21 cellular contexts compared by ENCODE assay signal in the genomic region with DNA sequence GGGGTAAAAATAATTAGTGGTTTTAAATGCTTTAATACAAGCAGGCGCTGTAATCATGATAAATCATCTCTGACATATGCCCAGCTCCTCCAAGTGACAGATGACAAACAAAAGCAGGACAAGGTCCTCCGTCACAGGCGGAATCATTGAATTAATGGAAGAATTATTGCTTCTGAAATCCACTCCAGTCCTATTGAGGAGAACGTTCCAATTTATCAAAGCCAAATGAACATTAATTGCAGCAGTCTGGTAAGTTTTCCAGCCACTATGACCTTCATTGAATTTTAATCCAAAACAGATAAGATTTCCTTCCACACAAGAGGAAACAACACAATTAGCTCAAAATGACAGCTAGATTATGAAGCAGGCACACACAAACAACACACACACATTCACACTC.
DNase-seq lines count a peak whose midpoint lies in the region; ATAC-seq, FAIRE-seq and TF ChIP-seq lines count a peak whose summit lies in the region.
"Had no signal": no experiment of that assay in that cellular context is flagged by ENCODE, and none has a peak within 500 bp of the region (broad histone marks: within the 10 kb centered on the region; RNA-seq: fewer than 3 reads in every experiment).

No MANE protein-coding gene starts in this region.

- H3K27ac ChIP-seq in testis: no peak overlapping the region
- no peak overlapping the region for H3K27ac ChIP-seq in CD4-positive, alpha-beta memory T cell (ENCODE audit: low read depth, low read length)
- H3K27ac ChIP-seq: foreskin keratinocyte, hepatocyte, neutrophil, RWPE1, transverse colon had no signal

- H3K27me3 Mint-ChIP-seq in CD4-positive, alpha-beta memory T cell: peaks cover 0 to 3% of the 10 kb centered on the region in 2 donors
- H3K27me3 Mint-ChIP-seq: activated CD8-positive, alpha-beta memory T cell treated with anti-CD3 and anti-CD28 coated beads, Interleukin-2, amount 10 ng/mL, durations not matched to agents 7 days and 5 days; activated naive CD8-positive, alpha-beta T cell; stimulated activated naive CD8-positive, alpha-beta T cell treated with anti-CD3 and anti-CD28 coated beads, Interleukin-15, Interleukin-2, amounts not matched to agents 100 ng/mL and 50 ng/mL, for 24 hours had no signal

- no peaks in the 10 kb centered on the region for H3K4me1 Mint-ChIP-seq in CD4-positive, alpha-beta memory T cell
- H3K4me1 Mint-ChIP-seq: activated CD8-positive, alpha-beta memory T cell treated with anti-CD3 and anti-CD28 coated beads, Interleukin-2, amount 10 ng/mL, durations not matched to agents 7 days and 5 days had no signal

- no peak overlapping the region for H3K4me3 ChIP-seq in testis
- no peak overlapping the region for H3K4me3 ChIP-seq in CD4-positive, alpha-beta memory T cell (ENCODE audit: low read length in 2 of 2)
- H3K4me3 ChIP-seq: hepatocyte, smooth muscle cell, transverse colon had no signal

- H3K27me3 ChIP-seq in testis: no peaks in the 10 kb centered on the region
- no peaks in the 10 kb centered on the region for H3K27me3 ChIP-seq in CD4-positive, alpha-beta memory T cell (ENCODE audit: insufficient read depth, low read length)
- H3K27me3 ChIP-seq: foreskin keratinocyte, hepatocyte, neutrophil, transverse colon had no signal

- no peaks in the 10 kb centered on the region for H3K36me3 ChIP-seq in testis (ENCODE audit: low read depth, missing control alignments)
- no peaks in the 10 kb centered on the region for H3K36me3 ChIP-seq in CD4-positive, alpha-beta memory T cell (ENCODE audit: insufficient read depth, low read length)
- H3K36me3 ChIP-seq: neutrophil, transverse colon had no signal

- POLR2A ChIA-PET in CD4-positive, alpha-beta memory T cell (lab: Charles Lee; ENCODE audit: partially characterized antibody): no interaction called here

- no peak overlapping the region for H3K27ac Mint-ChIP-seq in CD4-positive, alpha-beta memory T cell
- H3K27ac Mint-ChIP-seq: activated CD8-positive, alpha-beta memory T cell treated with anti-CD3 and anti-CD28 coated beads, Interleukin-2, amount 10 ng/mL, durations not matched to agents 7 days and 5 days; activated naive CD8-positive, alpha-beta T cell; stimulated activated naive CD8-positive, alpha-beta T cell treated with anti-CD3 and anti-CD28 coated beads, Interleukin-15, Interleukin-2, amounts not matched to agents 100 ng/mL and 50 ng/mL, for 24 hours had no signal

- peaks cover 0 to 12% (median 4%) of the 10 kb centered on the region in 8 donors for H3K9me3 Mint-ChIP-seq in CD4-positive, alpha-beta memory T cell

- CTCF ChIA-PET in CD4-positive, alpha-beta memory T cell (lab: Charles Lee; ENCODE audit: partially characterized antibody): no interaction called here

- TF ChIP-seq CTCF in D721Med (IDR thresholded peaks at IDR 0.05; ENCODE audit: insufficient read depth, missing control alignments) (no peak), testis (IDR thresholded peaks at IDR 0.05) (no peak)

- no peak overlapping the region for H3K4me3 Mint-ChIP-seq in CD4-positive, alpha-beta memory T cell
- H3K4me3 Mint-ChIP-seq: activated CD8-positive, alpha-beta memory T cell treated with anti-CD3 and anti-CD28 coated beads, Interleukin-2, amount 10 ng/mL, durations not matched to agents 7 days and 5 days; activated naive CD8-positive, alpha-beta T cell; stimulated activated naive CD8-positive, alpha-beta T cell treated with anti-CD3 and anti-CD28 coated beads, Interleukin-15, Interleukin-2, amounts not matched to agents 100 ng/mL and 50 ng/mL, for 24 hours had no signal

- WGBS in testis, 2 donors: 38 to 56% methylated on average over 4 of the region's 4 CpGs

- intact Hi-C loops in testis (cut with DNase I; ENCODE audit: low total_unique reads): no loop called here
- intact Hi-C loops in CD4-positive, alpha-beta memory T cell (cut with micrococcal nuclease): no loop called here

- H3K9me3 ChIP-seq in testis: no peaks in the 10 kb centered on the region
- H3K9me3 ChIP-seq in CD4-positive, alpha-beta memory T cell (ENCODE audit: control insufficient read depth in 1 of 2, low read length in 2 of 2): no peaks in the 10 kb centered on the region
- H3K9me3 ChIP-seq: neutrophil, transverse colon had no signal

- H3K36me3 Mint-ChIP-seq in CD4-positive, alpha-beta memory T cell: no peaks in the 10 kb centered on the region
- H3K36me3 Mint-ChIP-seq: activated CD8-positive, alpha-beta memory T cell treated with anti-CD3 and anti-CD28 coated beads, Interleukin-2, amount 10 ng/mL, durations not matched to agents 7 days and 5 days; activated naive CD8-positive, alpha-beta T cell had no signal

- peaks cover 2% of the 10 kb centered on the region for H3K4me1 ChIP-seq in testis
- H3K4me1 ChIP-seq in CD4-positive, alpha-beta memory T cell (ENCODE audit: insufficient read depth, low read length): no peaks in the 10 kb centered on the region
- H3K4me1 ChIP-seq: foreskin keratinocyte, transverse colon had no signal

- peak; percentile 86 for FAIRE-seq in D721Med (lab: Jason Lieb, UNC)
- FAIRE-seq: astrocyte, TTC549 had no signal

- DNase-seq in D721Med (ENCODE audit: insufficient read length, low spot score): no peak
- peak; percentile 97 for DNase-seq in NCI-H1417 treated with DMSO at 0.1 percent for 48 hours (lab: John Stamatoyannopoulos, UW)
- DNase-seq in NCI-H2227 treated with DMSO at 0.1 percent for 48 hours (lab: John Stamatoyannopoulos, UW): peak; percentile 23
- DNase-seq in NCI-H2081 treated with DMSO at 0.1 percent for 48 hours (lab: John Stamatoyannopoulos, UW): no peak
- DNase-seq in testis: no peak
- no peak for DNase-seq in CD4-positive, alpha-beta memory T cell
- DNase-seq: activated CD8-positive, alpha-beta memory T cell treated with anti-CD3 and anti-CD28 coated beads, Interleukin-2, amount 10 ng/mL, durations not matched to agents 7 days and 5 days; foreskin keratinocyte; left ventricle myocardium superior; stimulated activated CD4-positive, alpha-beta T cell treated with anti-CD3 and anti-CD28 coated beads, Interleukin-4, amount 100 ng/mL, for 24 hours; transverse colon had no signal

- ATAC-seq in SK-N-SH treated with all-trans-retinoic acid at 6 μM for 48 hours (no peak), HG03159 (IDR thresholded peaks at IDR 0.05; ENCODE audit: unreplicated experiment) (no peak)
- ATAC-seq: activated CD8-positive, alpha-beta memory T cell treated with anti-CD3 and anti-CD28 coated beads, Interleukin-2, amount 10 ng/mL, durations not matched to agents 7 days and 5 days; foreskin keratinocyte; left ventricle myocardium superior had no signal

- TF ChIP-seq POLR2A in testis (IDR thresholded peaks at IDR 0.05): no peak

TF ChIP-seq in SK-N-SH treated with all-trans-retinoic acid at 6 μM for 48 hours, 23 proteins besides CTCF, POLR2A, EP300 and RAD21 (continues in another document):
- TF ChIP-seq CSDC2 (CRISPR knock-in tag; IDR thresholded peaks at IDR 0.05): no peak
- TF ChIP-seq ZFP30 (CRISPR knock-in tag; IDR thresholded peaks at IDR 0.05): no peak
- TF ChIP-seq ZNF565 (CRISPR knock-in tag; conservative IDR thresholded peaks at IDR 0.05; ENCODE audit: low read depth): no peak
- TF ChIP-seq PATZ1 (CRISPR knock-in tag; IDR thresholded peaks at IDR 0.05; ENCODE audit: borderline replicate concordance): no peak
- TF ChIP-seq CSRNP3 (CRISPR knock-in tag; IDR thresholded peaks at IDR 0.05): peak; percentile 86
- TF ChIP-seq TOX (CRISPR knock-in tag; IDR thresholded peaks at IDR 0.05; ENCODE audit: borderline replicate concordance): no peak
- TF ChIP-seq GLIS3 (CRISPR knock-in tag; IDR thresholded peaks at IDR 0.05): peak; percentile 58; the same call in 1 of the 2 replicates
- no peak for TF ChIP-seq OSR1 (CRISPR knock-in tag; IDR thresholded peaks at IDR 0.05)
- TF ChIP-seq ARNTL (CRISPR knock-in tag; IDR thresholded peaks at IDR 0.05; ENCODE audit: borderline replicate concordance, low read depth): no peak
- TF ChIP-seq SNAI2 (CRISPR knock-in tag; IDR thresholded peaks at IDR 0.05): peak; percentile 53; the same call in 1 of the 2 replicates
- TF ChIP-seq BACH2 (CRISPR knock-in tag; IDR thresholded peaks at IDR 0.05; ENCODE audit: borderline replicate concordance): no peak
- TF ChIP-seq RARB (CRISPR knock-in tag; IDR thresholded peaks at IDR 0.05): no peak
- no peak for TF ChIP-seq ESRRG (CRISPR knock-in tag; IDR thresholded peaks at IDR 0.05)

Comparison
In these comparisons a context has a peak if more than half of its experiments do, and no peak if none do; other contexts are left out.
1. DNase-seq: peak in NCI-H1417 treated with DMSO at 0.1 percent for 48 hours (single experiment) and NCI-H2227 treated with DMSO at 0.1 percent for 48 hours (single experiment); none in D721Med (single experiment), NCI-H2081 treated with DMSO at 0.1 percent for 48 hours (single experiment), testis (single experiment) and CD4-positive, alpha-beta memory T cell (0 of 5).